23 cellular contexts compared by ENCODE assay signal in genomic region chr3:53092216-53092615, GRCh38.
"Had no signal": no experiment of that assay in that cellular context is flagged by ENCODE, and none has a peak within 500 bp of the region (broad histone marks: within the 10 kb centered on the region; RNA-seq: fewer than 3 reads in every experiment).

No MANE protein-coding gene starts in this region.

- H3K27ac ChIP-seq: epithelial cell of prostate, gastrocnemius medialis, lower lobe of right lung, pancreas, suprapubic skin, transverse colon, upper lobe of right lung, uterus had no signal

- H3K9me3 Mint-ChIP-seq: endodermal cell; naive thymus-derived CD8-positive, alpha-beta T cell; stimulated activated naive CD8-positive, alpha-beta T cell treated with anti-CD3 and anti-CD28 coated beads, Interleukin-15, amount 100 ng/mL, for 72 hours had no signal

- H3K4me1 Mint-ChIP-seq: endodermal cell; stimulated activated naive CD8-positive, alpha-beta T cell treated with anti-CD3 and anti-CD28 coated beads, Interleukin-15, amount 100 ng/mL, for 72 hours had no signal

- H3K4me3 Mint-ChIP-seq: endodermal cell; naive thymus-derived CD8-positive, alpha-beta T cell; stimulated activated naive CD8-positive, alpha-beta T cell treated with anti-CD3 and anti-CD28 coated beads, Interleukin-15, amount 100 ng/mL, for 72 hours had no signal

- H3K27me3 Mint-ChIP-seq: naive thymus-derived CD8-positive, alpha-beta T cell; stimulated activated naive CD8-positive, alpha-beta T cell treated with anti-CD3 and anti-CD28 coated beads, Interleukin-15, amount 100 ng/mL, for 72 hours had no signal

- H3K4me3 ChIP-seq: gastrocnemius medialis, lower lobe of right lung, pancreas, smooth muscle cell, suprapubic skin, transverse colon, upper lobe of right lung, uterus had no signal

- H3K9me3 ChIP-seq: gastrocnemius medialis, lower lobe of right lung, neutrophil, pancreas, suprapubic skin, transverse colon, upper lobe of right lung, uterus had no signal

- H3K27me3 ChIP-seq: gastrocnemius medialis, neutrophil, pancreas, suprapubic skin, transverse colon, upper lobe of right lung, uterus had no signal

- ATAC-seq: esophagus mucosa; gastrocnemius medialis; left ventricle myocardium superior; naive thymus-derived CD8-positive, alpha-beta T cell; sciatic nerve; stimulated activated naive CD8-positive, alpha-beta T cell treated with anti-CD3 and anti-CD28 coated beads, Interleukin-15, amount 100 ng/mL, for 72 hours had no signal

- H3K36me3 ChIP-seq: uterus had no signal

- DNase-seq: cortex of kidney; effector CD8-positive, alpha-beta T cell; endodermal cell; foreskin fibroblast; gastrocnemius medialis; head of caudate nucleus; left ventricle myocardium superior; lower lobe of right lung; naive thymus-derived CD8-positive, alpha-beta T cell; pancreas; stimulated activated CD4-positive, alpha-beta T cell treated with anti-CD3 and anti-CD28 coated beads, Interleukin-2, amount 100 ng/mL, for 24 hours; stimulated activated CD4-positive, alpha-beta T cell treated with anti-CD3 and anti-CD28 coated beads, Interleukin-4, amount 100 ng/mL, for 24 hours; stimulated activated naive CD4-positive, alpha-beta T cell; stimulated activated naive CD8-positive, alpha-beta T cell treated with anti-CD3 and anti-CD28 coated beads, Interleukin-15, amount 100 ng/mL, for 72 hours; transverse colon; upper lobe of right lung; uterus had no signal

- H3K27ac Mint-ChIP-seq: endodermal cell had no signal
